1 cellular context compared by ENCODE assay signal in genomic region chr9:114371986-114372917, GRCh38.
TF ChIP-seq lines count a peak whose summit lies in the region.

No MANE protein-coding gene starts in this region.

TF ChIP-seq in GM23338, 12 proteins besides CTCF, POLR2A, EP300 and RAD21 (continued from another document):
- TF ChIP-seq ZNF462 (CRISPR knock-in tag; IDR thresholded peaks at IDR 0.05) (no peak), STAT1 (IDR thresholded peaks at IDR 0.05; ENCODE audit: unreplicated experiment) (no peak), EZH2phosphoT487 (IDR thresholded peaks at IDR 0.05; ENCODE audit: unreplicated experiment) (no peak), NANOG (IDR thresholded peaks at IDR 0.05; ENCODE audit: borderline replicate concordance) (no peak), EZH2 (IDR thresholded peaks at IDR 0.05; ENCODE audit: low read depth, unreplicated experiment) (no peak), CREB1 (CRISPR knock-in tag; IDR thresholded peaks at IDR 0.05; ENCODE audit: low read depth) (no peak), REST (IDR thresholded peaks at IDR 0.05; ENCODE audit: unreplicated experiment) (no peak), ZNF114 (CRISPR knock-in tag; IDR thresholded peaks at IDR 0.05) (no peak), ZNF331 (CRISPR knock-in tag; IDR thresholded peaks at IDR 0.05; ENCODE audit: low read depth) (no peak), JUNB (IDR thresholded peaks at IDR 0.05; ENCODE audit: unreplicated experiment) (no peak), ETS1 (IDR thresholded peaks at IDR 0.05) (no peak)
